ENCODE assay signal across 8 cellular contexts in genomic region chr7:12570148-12570528, GRCh38. TPM values are rescaled to one million over a fixed set of nuclear protein-coding genes. Genes with fewer than 3 reads are reported as not detected.
A peak's percentile ranks its signal among the peaks of the same experiment; 100 is the strongest.
DNase-seq lines count a peak whose midpoint lies in the region; ATAC-seq and TF ChIP-seq lines count a peak whose summit lies in the region.

No MANE protein-coding gene starts in this region.

- POLR2A ChIA-PET in HEK293 (lab: Yijun Ruan, JAX), result interaction anchor here (1.5 kb wide), 1 partner anchor 17 kb away, joined by 4 read pairs; no protein-coding TSS in a partner anchor

- H3K27me3 Mint-ChIP-seq in CD4-positive, CD25-positive, alpha-beta regulatory T cell, result peaks cover 35% of the 10 kb centered on the region

- H3K27me3 ChIP-seq in CD4-positive, CD25-positive, alpha-beta regulatory T cell (ENCODE audit: control insufficient read depth, insufficient read depth, low read length), result peaks cover 16% of the 10 kb centered on the region
- peaks cover 16% of the 10 kb centered on the region for H3K27me3 ChIP-seq in RWPE2 (ENCODE audit: insufficient read depth, poor library complexity, severe bottlenecking)
- peaks cover 2% of the 10 kb centered on the region for H3K27me3 ChIP-seq in rectal smooth muscle tissue (ENCODE audit: control insufficient read depth, insufficient read depth, low read length)

- CTCF ChIA-PET in HEK293 (lab: Yijun Ruan, JAX), result interaction anchor here (0.5 kb wide), 2 partner anchors 37 to 606 kb away, joined by 3 read pairs; no protein-coding TSS in a partner anchor

- no peak for ATAC-seq in CD4-positive, CD25-positive, alpha-beta regulatory T cell (ENCODE audit: low read depth in 2 of 2)
- ATAC-seq in RWPE2 (ENCODE audit: low read depth), result peak; percentile 88
- ATAC-seq in HG02884 (IDR thresholded peaks at IDR 0.05; ENCODE audit: unreplicated experiment), result no peak

- H3K27ac ChIP-seq in CD4-positive, CD25-positive, alpha-beta regulatory T cell (ENCODE audit: insufficient read depth, low read length, poor library complexity, severe bottlenecking), result no peak overlapping the region
- H3K27ac ChIP-seq in HEK293 (ENCODE audit: extremely low read depth, low read depth, low read length), result no peak overlapping the region; the same call in 1 of the 2 replicates
- H3K27ac ChIP-seq in RWPE2 (ENCODE audit: poor library complexity, severe bottlenecking), result no peak overlapping the region
- no peak overlapping the region for H3K27ac ChIP-seq in rectal smooth muscle tissue (ENCODE audit: low read depth, low read length)

- no peaks in the 10 kb centered on the region for H3K36me3 Mint-ChIP-seq in CD4-positive, CD25-positive, alpha-beta regulatory T cell

- no peaks in the 10 kb centered on the region for H3K9me3 ChIP-seq in CD4-positive, CD25-positive, alpha-beta regulatory T cell (ENCODE audit: control insufficient read depth in 2 of 2, low read length in 2 of 2)
- no peaks in the 10 kb centered on the region for H3K9me3 ChIP-seq in HEK293 (ENCODE audit: control insufficient read depth, insufficient read depth, low read depth, low read length)
- H3K9me3 ChIP-seq in RWPE2 (ENCODE audit: severe bottlenecking), result no peaks in the 10 kb centered on the region

- no peak for DNase-seq in CD4-positive, CD25-positive, alpha-beta regulatory T cell
- DNase-seq in RWPE2 (ENCODE audit: low spot score) (no peak), fibroblast of villous mesenchyme (ENCODE audit: low read depth) (no peak), midbrain (lab: John Stamatoyannopoulos, UW) (no peak)
- DNase-seq in stimulated activated CD4-positive, alpha-beta T cell treated with anti-CD3 and anti-CD28 coated beads, Interleukin-12 subunit alpha, Interleukin-12 subunit beta, amount 100 ng/mL, for 4 hours, result no peak

- H3K4me1 Mint-ChIP-seq in CD4-positive, CD25-positive, alpha-beta regulatory T cell, result peaks cover 0 to 7% (median 3%) of the 10 kb centered on the region in 4 donors

- H3K4me3 Mint-ChIP-seq in CD4-positive, CD25-positive, alpha-beta regulatory T cell, result peak overlapping the region; percentile 8 to 80 (median 60)

- no peaks in the 10 kb centered on the region for H3K9me3 Mint-ChIP-seq in CD4-positive, CD25-positive, alpha-beta regulatory T cell

- no peaks in the 10 kb centered on the region for H3K4me1 ChIP-seq in CD4-positive, CD25-positive, alpha-beta regulatory T cell (ENCODE audit: control insufficient read depth, insufficient read depth, low read length, poor library complexity, severe bottlenecking)
- H3K4me1 ChIP-seq in HEK293 (ENCODE audit: control insufficient read depth, insufficient read depth, low read length) (0 out of 2 replicates have a peak, but pooled peaks cover 2% of the 10 kb centered on the region), RWPE2 (ENCODE audit: insufficient read depth, poor library complexity, severe bottlenecking) (peaks cover 4% of the 10 kb centered on the region), rectal smooth muscle tissue (ENCODE audit: control insufficient read depth, insufficient read depth, low read length) (peaks cover 3% of the 10 kb centered on the region)

- no peaks in the 10 kb centered on the region for H3K36me3 ChIP-seq in CD4-positive, CD25-positive, alpha-beta regulatory T cell (ENCODE audit: control insufficient read depth, insufficient read depth, low read length)
- no peaks in the 10 kb centered on the region for H3K36me3 ChIP-seq in HEK293 (ENCODE audit: control insufficient read depth in 2 of 2, insufficient read depth in 1 of 2, low read length in 2 of 2)
- H3K36me3 ChIP-seq in RWPE2 (ENCODE audit: low read depth), result no peaks in the 10 kb centered on the region
- no peaks in the 10 kb centered on the region for H3K36me3 ChIP-seq in rectal smooth muscle tissue (ENCODE audit: control insufficient read depth, insufficient read depth, low read length)

- TF ChIP-seq CTCF in HEK293 (tag by site-specific recombination; IDR thresholded peaks at IDR 0.05), result no peak
- TF ChIP-seq CTCF in RWPE2 (IDR thresholded peaks at IDR 0.05; ENCODE audit: poor library complexity, severe bottlenecking), result no peak
- no peak for TF ChIP-seq CTCF in fibroblast of villous mesenchyme (IDR thresholded peaks at IDR 0.05; ENCODE audit: insufficient read depth, low read depth, low read length)

- H3K4me3 ChIP-seq in CD4-positive, CD25-positive, alpha-beta regulatory T cell (ENCODE audit: low read depth, low read length), result peak overlapping the region; percentile 10
- H3K4me3 ChIP-seq in HEK293 (ENCODE audit: low read depth, low read length) (peak overlapping the region; percentile 56), RWPE2 (ENCODE audit: severe bottlenecking) (peak overlapping the region; percentile 28), fibroblast of villous mesenchyme (ENCODE audit: low read depth, low read length) (peak overlapping the region; percentile 40), rectal smooth muscle tissue (ENCODE audit: low read length) (peak overlapping the region; percentile 49)

- H3K9ac ChIP-seq in rectal smooth muscle tissue (ENCODE audit: low read length), result no peak overlapping the region

- no peak overlapping the region for H3K27ac Mint-ChIP-seq in CD4-positive, CD25-positive, alpha-beta regulatory T cell

TF ChIP-seq in HEK293, 187 proteins besides CTCF, POLR2A, EP300 and RAD21:
- TF ChIP-seq ZNF335 (tag by site-specific recombination; conservative IDR thresholded peaks at IDR 0.05) (peak; percentile 70), ZNF623 (tag by site-specific recombination; IDR thresholded peaks at IDR 0.05) (no peak), KLF10 (tag by site-specific recombination; IDR thresholded peaks at IDR 0.05) (no peak), KLF17 (tag by site-specific recombination; IDR thresholded peaks at IDR 0.05) (0 out of 2 replicates have a peak, but pooled peaks have one; percentile 11), ZNF510 (tag by site-specific recombination; IDR thresholded peaks at IDR 0.05; ENCODE audit: insufficient replicate concordance) (no peak), ZNF121 (tag by site-specific recombination; IDR thresholded peaks at IDR 0.05) (no peak), ZNF175 (tag by site-specific recombination; IDR thresholded peaks at IDR 0.05) (no peak), ZNF146 (tag by site-specific recombination; IDR thresholded peaks at IDR 0.05) (no peak), ZBTB17 (tag by site-specific recombination; IDR thresholded peaks at IDR 0.05) (peak; percentile 97), ZNF560 (tag by site-specific recombination; IDR thresholded peaks at IDR 0.05; ENCODE audit: borderline replicate concordance) (no peak)

RNA-seq across cellular contexts. Expression of gene SCIN, which starts 0.4 kb away (rescaled TPM):
- not detected for total RNA-seq in CD4-positive, CD25-positive, alpha-beta regulatory T cell
- polyA plus RNA-seq in CD4-positive, CD25-positive, alpha-beta regulatory T cell, result under 1 TPM in 2 of 4 donors, not detected in 2; 0.22 to 0.31 TPM
- total RNA-seq in fibroblast of villous mesenchyme, result 3.9 and 4.3 TPM in 2 replicates
